35 cellular contexts compared by ENCODE assay signal in genomic region chr3:45302470-45302869, GRCh38.
"Had no signal": no experiment of that assay in that cellular context is flagged by ENCODE, and none has a peak within 500 bp of the region (broad histone marks: within the 10 kb centered on the region; RNA-seq: fewer than 3 reads in every experiment).

No MANE protein-coding gene starts in this region.

- DNase-seq: Karpas-422, Kasumi-1, MG63, MM.1S, MV-4-11, NCI-H1048, NCI-H1092, NCI-H1092 treated with DMSO at 0.1 percent for 48 hours, NCI-H1105, NCI-H1105 treated with DMSO at 0.1 percent for 48 hours, NCI-H1417, NCI-H1417 treated with DMSO at 0.1 percent for 48 hours, NCI-H1436, NCI-H1436 treated with DMSO at 0.1 percent for 48 hours, NCI-H146, NCI-H1694, NCI-H1694 treated with DMSO at 0.1 percent for 48 hours, NCI-H187, NCI-H187 treated with DMSO at 0.1 percent for 48 hours, NCI-H1930, NCI-H2029, NCI-H2029 treated with DMSO at 0.1 percent for 48 hours, NCI-H2081, NCI-H2081 treated with DMSO at 0.1 percent for 48 hours, NCI-H2107, NCI-H2171, NCI-H2171 treated with DMSO at 0.1 percent for 48 hours, NCI-H2227 treated with DMSO at 0.1 percent for 48 hours, NCI-H226, NCI-H345, NCI-H446, NCI-H446 treated with DMSO at 0.1 percent for 48 hours, NCI-H510A, NCI-H510A treated with DMSO at 0.1 percent for 48 hours, NCI-H524 had no signal

- H3K27me3 ChIP-seq: MG63 had no signal

- H3K36me3 ChIP-seq: MG63 had no signal

- H3K4me3 ChIP-seq: MG63 had no signal
